In genomic region chr6:64713175-64713574, GRCh38 we compare ENCODE assay signal across 9 cellular contexts.
"Had no signal": no experiment of that assay in that cellular context is flagged by ENCODE, and none has a peak within 500 bp of the region (broad histone marks: within the 10 kb centered on the region; RNA-seq: fewer than 3 reads in every experiment).

No MANE protein-coding gene starts in this region.

- ATAC-seq: HCT116, K562 had no signal

- DNase-seq: GM23248, GOT3, H7, HFFc6, IMR-90, KG1 had no signal

- H3K27ac Mint-ChIP-seq: HFFc6 had no signal

- H3K9ac ChIP-seq: GM23248 had no signal

- H3K4me3 ChIP-seq: GM23248, HAP-1, K562 had no signal

- H3K27ac ChIP-seq: GM23248 had no signal

- H2AFZ ChIP-seq: GM23248 had no signal

- H3K4me3 Mint-ChIP-seq: HFFc6 had no signal

- H3K9me3 ChIP-seq: HAP-1 had no signal

- H3K36me3 ChIP-seq: HAP-1 had no signal

- H3K4me1 ChIP-seq: HAP-1 had no signal
